Comparison of ENCODE assay signal across 17 cellular contexts in the genomic region with DNA sequence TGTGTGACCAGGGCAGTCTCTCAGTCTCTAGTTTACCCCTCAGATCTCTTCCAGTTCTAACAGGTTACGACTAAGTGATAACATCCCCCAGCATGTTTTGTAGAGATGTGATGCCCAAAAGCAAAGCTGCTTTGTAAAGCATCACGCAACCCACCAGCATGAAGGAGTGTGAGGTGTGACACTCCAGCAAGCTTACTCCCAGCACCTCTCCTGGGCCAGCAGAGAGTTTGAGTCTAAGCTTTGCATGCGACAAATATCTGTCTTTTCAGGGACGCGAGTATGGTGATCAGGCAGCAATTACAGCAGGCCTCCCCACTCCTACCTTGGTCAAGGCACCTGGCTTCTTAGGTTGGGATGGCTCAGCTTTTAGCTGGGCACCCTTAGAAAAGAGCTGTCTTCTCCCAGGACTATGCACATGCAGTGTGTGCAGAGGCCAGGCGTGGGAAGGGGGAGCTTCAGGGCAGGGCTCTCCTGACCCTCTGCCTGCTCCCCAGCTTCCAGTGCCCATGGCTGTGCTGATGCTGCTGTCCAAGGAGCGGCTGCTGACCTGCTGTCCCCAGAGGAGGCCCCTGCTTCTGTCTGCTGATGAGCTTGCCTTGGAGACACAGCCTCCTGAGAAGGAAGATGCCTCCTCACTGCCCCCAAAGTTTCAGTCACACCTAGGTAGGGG. TPM values are rescaled to one million over a fixed set of nuclear protein-coding genes. Genes with fewer than 3 reads are reported as not detected.
A peak's percentile ranks its signal among the peaks of the same experiment; 100 is the strongest.
DNase-seq lines count a peak whose midpoint lies in the region; ATAC-seq and TF ChIP-seq lines count a peak whose summit lies in the region.
"Had no signal": no experiment of that assay in that cellular context is flagged by ENCODE, and none has a peak within 500 bp of the region (broad histone marks: within the 10 kb centered on the region; RNA-seq: fewer than 3 reads in every experiment).

No MANE protein-coding gene starts in this region.

- no peaks in the 10 kb centered on the region for H3K9me3 Mint-ChIP-seq in chondrocyte (ENCODE audit: low read depth)
- H3K9me3 Mint-ChIP-seq: activated T-helper 1 cell treated with anti-CD3 and anti-CD28 coated beads, Interleukin-12 subunit alpha, Interleukin-12 subunit beta, Interleukin-2, Interleukin-4 antibody, amounts not matched to agents 30 ng/mL and 10 ng/mL and 1 ng/mL, durations not matched to agents 14 hours and 24 hours and 36 hours had no signal

- peaks cover 5% of the 10 kb centered on the region for H3K4me1 Mint-ChIP-seq in chondrocyte (ENCODE audit: low read depth)

- WGBS in upper lobe of left lung, 2 donors = 87 to 96% methylated on average over 5 to 7 of the region's 7 CpGs

- H3K27me3 Mint-ChIP-seq in chondrocyte (ENCODE audit: low read depth) = peaks cover 32% of the 10 kb centered on the region

- TF ChIP-seq CTCF in chondrocyte (IDR thresholded peaks at IDR 0.05) (no peak), upper lobe of left lung (IDR thresholded peaks at IDR 0.05) (no peak)

- peak overlapping the region in 1 of 2 donors; percentile 65 for H3K9ac ChIP-seq in mucosa of rectum (ENCODE audit: low read depth in 1 of 2, low read length in 2 of 2)

- no peaks in the 10 kb centered on the region for H3K36me3 Mint-ChIP-seq in chondrocyte (ENCODE audit: low read depth)

- H3K4me1 ChIP-seq in mucosa of rectum (ENCODE audit: control insufficient read depth in 2 of 2, insufficient read depth in 2 of 2, low read length in 2 of 2) = peaks cover 29 to 39% of the 10 kb centered on the region in 2 donors
- peaks cover 26 to 47% (median 28%) of the 10 kb centered on the region in 4 donors for H3K4me1 ChIP-seq in upper lobe of left lung

- TF ChIP-seq EP300 in upper lobe of left lung (IDR thresholded peaks at IDR 0.05) = no peak

- no peak overlapping the region for H3K27ac Mint-ChIP-seq in chondrocyte (ENCODE audit: unreplicated experiment)
- H3K27ac Mint-ChIP-seq: activated T-helper 1 cell treated with anti-CD3 and anti-CD28 coated beads, Interleukin-12 subunit alpha, Interleukin-12 subunit beta, Interleukin-2, Interleukin-4 antibody, amounts not matched to agents 30 ng/mL and 10 ng/mL and 1 ng/mL, durations not matched to agents 14 hours and 24 hours and 36 hours had no signal

- peaks cover 0 to 4% of the 10 kb centered on the region in 2 donors for H3K27me3 ChIP-seq in mucosa of rectum (ENCODE audit: control insufficient read depth in 2 of 2, insufficient read depth in 2 of 2, low read length in 2 of 2)
- no peaks in the 10 kb centered on the region for H3K27me3 ChIP-seq in upper lobe of left lung

- no peak overlapping the region for H3K4me3 ChIP-seq in mucosa of rectum (ENCODE audit: low read length in 2 of 2)
- H3K4me3 ChIP-seq in upper lobe of left lung = no peak overlapping the region
- H3K4me3 ChIP-seq: tibial nerve had no signal

- DNase-seq in activated effector memory CD4-positive, alpha-beta T cell treated with anti-CD3 and anti-CD28 coated beads, Interleukin-2, amount 50 U/mL, for 16 hours = peak; percentile 37
- DNase-seq in activated effector memory CD4-positive, alpha-beta T cell treated with Interleukin-2 at 50 U/mL for 16 hours = no peak
- DNase-seq in chondrocyte (ENCODE audit: low spot score) (peak; percentile 47), upper lobe of left lung (no peak), nucleus accumbens (lab: John Stamatoyannopoulos, UW) (no peak), NCI-H187 (lab: John Stamatoyannopoulos, UW) (no peak)
- DNase-seq: activated CD4-positive, alpha-beta T cell treated with anti-CD3 and anti-CD28 coated beads for 4 hours; NCI-H1930; SHP77; stimulated activated CD4-positive, alpha-beta T cell treated with anti-CD3 and anti-CD28 coated beads, Interleukin-4, amount 100 ng/mL, for 24 hours; stimulated activated naive CD8-positive, alpha-beta T cell treated with anti-CD3 and anti-CD28 coated beads, Interleukin-15, Interleukin-2, amounts not matched to agents 100 U/mL and 50 U/mL, for 24 hours had no signal

- H3K36me3 ChIP-seq in mucosa of rectum (ENCODE audit: control insufficient read depth in 2 of 2, insufficient read depth in 2 of 2, low read length in 2 of 2) = peaks cover 0 to 5% of the 10 kb centered on the region in 2 donors
- no peaks in the 10 kb centered on the region for H3K36me3 ChIP-seq in upper lobe of left lung
- H3K36me3 ChIP-seq: tibial nerve had no signal

- no peak for TF ChIP-seq POLR2A in upper lobe of left lung (IDR thresholded peaks at IDR 0.05)

- no peak for ATAC-seq in upper lobe of left lung (ENCODE audit: low FRiP score in 2 of 2)
- ATAC-seq in GM19023 (IDR thresholded peaks at IDR 0.05; ENCODE audit: unreplicated experiment) = no peak
- ATAC-seq: HCT116; left lobe of liver; stimulated activated naive CD8-positive, alpha-beta T cell treated with anti-CD3 and anti-CD28 coated beads, Interleukin-15, Interleukin-2, amounts not matched to agents 100 U/mL and 50 U/mL, for 24 hours had no signal

- peak overlapping the region; percentile 81 to 86 for H3K27ac ChIP-seq in mucosa of rectum (ENCODE audit: low read depth in 2 of 2, low read length in 2 of 2)
- peak overlapping the region; percentile 54 to 85 (median 74) for H3K27ac ChIP-seq in upper lobe of left lung

- no peak overlapping the region for H3K4me3 Mint-ChIP-seq in chondrocyte (ENCODE audit: unreplicated experiment)
- H3K4me3 Mint-ChIP-seq: activated T-helper 1 cell treated with anti-CD3 and anti-CD28 coated beads, Interleukin-12 subunit alpha, Interleukin-12 subunit beta, Interleukin-2, Interleukin-4 antibody, amounts not matched to agents 30 ng/mL and 10 ng/mL and 1 ng/mL, durations not matched to agents 14 hours and 24 hours and 36 hours had no signal

- H3K9me3 ChIP-seq in mucosa of rectum (ENCODE audit: control insufficient read depth in 2 of 2, low read length in 2 of 2) (no peaks in the 10 kb centered on the region), upper lobe of left lung (no peaks in the 10 kb centered on the region)
- H3K9me3 ChIP-seq: tibial nerve had no signal

RNA-seq across cellular contexts. Expression of gene ELK4, which starts 48.2 kb away (rescaled TPM):
- 33.0 to 37.2 TPM (median 35.6 TPM) in 3 replicates for total RNA-seq in chondrocyte
- total RNA-seq in upper lobe of left lung = 10 to 100 TPM; 15.7 to 65.4 (median 30.2) TPM

Comparison
In these comparisons a context has a peak if more than half of its experiments do, and no peak if none do; other contexts are left out.
1. DNase-seq: peak in activated effector memory CD4-positive, alpha-beta T cell treated with anti-CD3 and anti-CD28 coated beads, Interleukin-2, amount 50 U/mL, for 16 hours (single experiment) and chondrocyte (single experiment); none in activated effector memory CD4-positive, alpha-beta T cell treated with Interleukin-2 at 50 U/mL for 16 hours (single experiment), upper lobe of left lung (0 of 2), nucleus accumbens (0 of 56) and NCI-H187 (0 of 2).